In the genomic region with DNA sequence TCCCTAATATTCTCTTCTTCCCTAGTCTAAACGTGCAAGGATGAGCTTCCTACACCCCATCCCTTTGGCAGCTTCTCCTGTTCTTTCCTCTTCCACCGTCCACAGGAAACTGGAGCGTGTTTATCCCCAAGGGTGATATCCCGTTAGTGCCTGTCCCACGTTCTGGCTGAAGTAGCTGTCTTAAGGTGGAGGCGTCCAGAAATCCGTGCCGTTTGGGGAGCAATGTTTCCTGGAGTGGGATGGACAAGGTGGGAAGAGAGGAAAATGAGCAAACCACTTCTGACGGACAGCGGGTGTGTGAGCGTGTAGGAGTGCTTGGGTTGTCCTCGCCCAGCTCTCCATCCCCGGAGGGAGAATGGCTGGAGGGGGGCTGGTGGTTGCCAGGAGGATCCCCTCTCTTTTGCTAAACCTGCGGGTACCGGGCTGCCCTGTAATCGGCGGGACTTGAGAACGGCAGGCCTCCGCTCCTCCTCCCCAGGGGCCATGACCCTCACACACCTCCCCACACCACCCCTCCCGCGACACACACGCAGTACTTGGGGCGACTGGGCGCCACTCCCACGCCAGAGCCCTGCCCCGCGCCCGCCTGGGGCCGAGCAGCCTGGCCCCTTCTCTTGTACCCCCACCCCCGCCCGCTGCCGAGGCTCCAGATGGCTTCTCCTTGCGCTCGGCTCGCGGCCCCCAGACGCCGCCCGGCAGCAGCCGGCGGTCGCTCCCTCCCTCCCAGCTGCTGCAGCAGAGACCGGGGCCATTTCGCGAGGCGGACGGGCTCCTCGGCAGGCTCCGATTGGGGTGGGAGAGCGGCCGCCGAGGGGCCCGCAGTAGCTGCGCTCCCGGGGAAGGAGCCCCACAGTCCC, we compare ENCODE assay signal across 8 cellular contexts. TPM values are rescaled to one million over a fixed set of nuclear protein-coding genes. Genes with fewer than 3 reads are reported as not detected.
DNase-seq lines count a peak whose midpoint lies in the region; ATAC-seq and TF ChIP-seq lines count a peak whose summit lies in the region.

No MANE protein-coding gene starts in this region.

- peaks cover 18% of the 10 kb centered on the region for H3K9me3 Mint-ChIP-seq in activated T-helper 2 cell treated with anti-CD3 and anti-CD28 coated beads, Interferon-gamma antibody, Interleukin-2, Interleukin-4, amounts not matched to agents 10 μg/mL and 5 μg/mL and 100 μg/mL, durations not matched to agents 14 hours and 24 hours and 36 hours

- no peaks in the 10 kb centered on the region for H4K20me1 ChIP-seq in BLaER1

- peaks cover 22% of the 10 kb centered on the region for H3K36me3 Mint-ChIP-seq in activated T-helper 2 cell treated with anti-CD3 and anti-CD28 coated beads, Interferon-gamma antibody, Interleukin-2, Interleukin-4, amounts not matched to agents 10 μg/mL and 5 μg/mL and 100 μg/mL, durations not matched to agents 14 hours and 24 hours and 36 hours (ENCODE audit: low read depth)

- peak overlapping the region; percentile 95 for H3K27ac Mint-ChIP-seq in activated T-helper 2 cell treated with anti-CD3 and anti-CD28 coated beads, Interferon-gamma antibody, Interleukin-2, Interleukin-4, amounts not matched to agents 10 μg/mL and 5 μg/mL and 100 μg/mL, durations not matched to agents 14 hours and 24 hours and 36 hours

- H3K4me1 Mint-ChIP-seq in activated T-helper 2 cell treated with anti-CD3 and anti-CD28 coated beads, Interferon-gamma antibody, Interleukin-2, Interleukin-4, amounts not matched to agents 10 μg/mL and 5 μg/mL and 100 μg/mL, durations not matched to agents 14 hours and 24 hours and 36 hours (ENCODE audit: low read depth) = peaks cover 49% of the 10 kb centered on the region

- H3K9ac ChIP-seq in BLaER1 (peak overlapping the region; percentile 69; the same call in 1 of the 2 replicates), HUES64 (ENCODE audit: low read depth, low read length) (no peak overlapping the region)

- H3K9me3 ChIP-seq in BLaER1 (peaks cover 38% of the 10 kb centered on the region), HUES64 (ENCODE audit: insufficient read depth, low read depth, low read length) (no peaks in the 10 kb centered on the region), psoas muscle (peaks cover 3% of the 10 kb centered on the region)

- ATAC-seq in GM21367 (IDR thresholded peaks at IDR 0.05; ENCODE audit: unreplicated experiment) (peak; percentile 48), left cardiac atrium (peak; percentile 56 to 70), psoas muscle (peak; percentile 32 to 61 (median 45))

- H3K4me1 ChIP-seq in BLaER1 = peaks cover 7% of the 10 kb centered on the region; the same call in 1 of the 2 replicates
- peaks cover 6% of the 10 kb centered on the region; the same call in 1 of the 2 replicates for H3K4me1 ChIP-seq in HUES64 (ENCODE audit: insufficient read depth, low read length)
- H3K4me1 ChIP-seq in psoas muscle = peaks cover 13% of the 10 kb centered on the region

- peak overlapping the region; percentile 68 for H3K4me3 ChIP-seq in BLaER1
- peak overlapping the region; percentile 71 for H3K4me3 ChIP-seq in HUES64 (ENCODE audit: low read length)
- H3K4me3 ChIP-seq in psoas muscle = peak overlapping the region; percentile 70

- DNase-seq in activated T-helper 2 cell treated with anti-CD3 and anti-CD28 coated beads, Interferon-gamma antibody, Interleukin-2, Interleukin-4, amounts not matched to agents 10 μg/mL and 5 μg/mL and 100 μg/mL, durations not matched to agents 14 hours and 24 hours and 36 hours (ENCODE audit: low spot score) = no peak
- DNase-seq in left cardiac atrium (peak; percentile 43), psoas muscle (peak; percentile 43 to 67), NCI-H1417 treated with DMSO at 0.1 percent for 48 hours (lab: John Stamatoyannopoulos, UW) (no peak), DMS153 treated with DMSO at 0.1 percent for 48 hours (lab: John Stamatoyannopoulos, UW; ENCODE audit: unreplicated experiment) (no peak)

- intact Hi-C loops in activated T-helper 2 cell treated with anti-CD3 and anti-CD28 coated beads, Interferon-gamma antibody, Interleukin-2, Interleukin-4, amounts not matched to agents 10 μg/mL and 5 μg/mL and 100 μg/mL, durations not matched to agents 14 hours and 24 hours and 36 hours (cut with micrococcal nuclease) = loop anchor here (1.0 to 5.0 kb wide), 8 partner anchors 19 to 1241 kb away; no protein-coding TSS in a partner anchor
- intact Hi-C loops in left cardiac atrium (cut with DNase I) = loop anchor here (10.0 kb wide), 1 partner anchor 109 kb away; the partner anchor contains the start of gene ANTXR2 (in 2 of the 2)
- intact Hi-C loops in psoas muscle (cut with DNase I) = no loop called here

- H3K4me3 Mint-ChIP-seq in activated T-helper 2 cell treated with anti-CD3 and anti-CD28 coated beads, Interferon-gamma antibody, Interleukin-2, Interleukin-4, amounts not matched to agents 10 μg/mL and 5 μg/mL and 100 μg/mL, durations not matched to agents 14 hours and 24 hours and 36 hours (ENCODE audit: low read depth) = peak overlapping the region; percentile 99

- no peaks in the 10 kb centered on the region for H3K27me3 ChIP-seq in BLaER1
- peaks cover 88% of the 10 kb centered on the region for H3K27me3 ChIP-seq in HUES64 (ENCODE audit: insufficient read depth, low read length)
- peaks cover 0 to 56% (median 27%) of the 10 kb centered on the region in 3 donors for H3K27me3 ChIP-seq in psoas muscle (ENCODE audit: insufficient read depth in 3 of 3, low read length in 2 of 3)

- no peak for TF ChIP-seq CTCF in psoas muscle (IDR thresholded peaks at IDR 0.05)

- peaks cover 33% of the 10 kb centered on the region for H3K27me3 Mint-ChIP-seq in activated T-helper 2 cell treated with anti-CD3 and anti-CD28 coated beads, Interferon-gamma antibody, Interleukin-2, Interleukin-4, amounts not matched to agents 10 μg/mL and 5 μg/mL and 100 μg/mL, durations not matched to agents 14 hours and 24 hours and 36 hours (ENCODE audit: low read depth)

- H3K36me3 ChIP-seq in BLaER1 (no peaks in the 10 kb centered on the region), HUES64 (ENCODE audit: insufficient read depth, low read length) (no peaks in the 10 kb centered on the region), psoas muscle (ENCODE audit: insufficient read depth in 1 of 2, low read depth in 1 of 2) (no peaks in the 10 kb centered on the region)

- H3K4me2 ChIP-seq in BLaER1 = peak overlapping the region; percentile 72

- 1% methylated on average over 55 of the region's 55 CpGs for WGBS in HUES64
- WGBS in psoas muscle, 3 donors = 1 to 2% (median 2%) methylated on average over 47 to 55 of the region's 55 CpGs

- H3K27ac ChIP-seq in BLaER1 (peak overlapping the region; percentile 60), HUES64 (ENCODE audit: low read depth, low read length) (no peak overlapping the region), psoas muscle (peak overlapping the region; percentile 51)

RNA-seq across cellular contexts. Expression of gene PRDM8, which starts 13.9 kb away (rescaled TPM):
- polyA plus RNA-seq in HUES64 (2013, experiment 1 of 2) = 0.35 TPM
- polyA plus RNA-seq in HUES64 (2013, experiment 2 of 2) = 0.06 TPM
- 1.1 and 1.8 TPM in 2 replicates for total RNA-seq in activated T-helper 2 cell treated with anti-CD3 and anti-CD28 coated beads, Interferon-gamma antibody, Interleukin-2, Interleukin-4, amounts not matched to agents 10 μg/mL and 5 μg/mL and 100 μg/mL, durations not matched to agents 14 hours and 24 hours and 36 hours
- 1 to 10 TPM; 1.5 to 2.0 TPM for total RNA-seq in left cardiac atrium
- 1 to 10 TPM in 1 of 4 donors, under 1 TPM in 3; 0.28 to 1.8 (median 0.50) TPM for total RNA-seq in psoas muscle
- polyA plus RNA-seq in psoas muscle = under 1 TPM; 0.49 to 0.79 (median 0.63) TPM

Comparison
In these comparisons a context has a peak if more than half of its experiments do, and no peak if none do; other contexts are left out.
1. DNase-seq: peak in left cardiac atrium (single experiment) and psoas muscle (2 of 2); none in activated T-helper 2 cell treated with anti-CD3 and anti-CD28 coated beads, Interferon-gamma antibody, Interleukin-2, Interleukin-4, amounts not matched to agents 10 μg/mL and 5 μg/mL and 100 μg/mL, durations not matched to agents 14 hours and 24 hours and 36 hours (single experiment), NCI-H1417 treated with DMSO at 0.1 percent for 48 hours (single experiment) and DMS153 treated with DMSO at 0.1 percent for 48 hours (single experiment).
2. intact Hi-C loops: an anchor here in activated T-helper 2 cell treated with anti-CD3 and anti-CD28 coated beads, Interferon-gamma antibody, Interleukin-2, Interleukin-4, amounts not matched to agents 10 μg/mL and 5 μg/mL and 100 μg/mL, durations not matched to agents 14 hours and 24 hours and 36 hours (1.0 to 5.0 kb wide) and left cardiac atrium (10.0 kb wide); none called in psoas muscle.
3. Peak in every context shown above with its lines, with median percentiles within 50 percentile points of each other: H3K4me3 ChIP-seq and ATAC-seq.